Comparison of ENCODE assay signal across 4 cellular contexts in genomic region chr21:37034394-37034793, GRCh38. TPM values are rescaled to one million over a fixed set of nuclear protein-coding genes. Genes with fewer than 3 reads are reported as not detected.
"Had no signal": no experiment of that assay in that cellular context is flagged by ENCODE, and none has a peak within 500 bp of the region (broad histone marks: within the 10 kb centered on the region; RNA-seq: fewer than 3 reads in every experiment).

No MANE protein-coding gene starts in this region.

RNA-seq across cellular contexts. Expression of gene RIPPLY3, which starts 27.9 kb away (rescaled TPM):
- total RNA-seq: HT-29, HT1080, IMR-90 had no signal
- polyA plus RNA-seq: IgD-negative memory B cell had no signal
